ENCODE assay signal across 9 cellular contexts in the genomic region with DNA sequence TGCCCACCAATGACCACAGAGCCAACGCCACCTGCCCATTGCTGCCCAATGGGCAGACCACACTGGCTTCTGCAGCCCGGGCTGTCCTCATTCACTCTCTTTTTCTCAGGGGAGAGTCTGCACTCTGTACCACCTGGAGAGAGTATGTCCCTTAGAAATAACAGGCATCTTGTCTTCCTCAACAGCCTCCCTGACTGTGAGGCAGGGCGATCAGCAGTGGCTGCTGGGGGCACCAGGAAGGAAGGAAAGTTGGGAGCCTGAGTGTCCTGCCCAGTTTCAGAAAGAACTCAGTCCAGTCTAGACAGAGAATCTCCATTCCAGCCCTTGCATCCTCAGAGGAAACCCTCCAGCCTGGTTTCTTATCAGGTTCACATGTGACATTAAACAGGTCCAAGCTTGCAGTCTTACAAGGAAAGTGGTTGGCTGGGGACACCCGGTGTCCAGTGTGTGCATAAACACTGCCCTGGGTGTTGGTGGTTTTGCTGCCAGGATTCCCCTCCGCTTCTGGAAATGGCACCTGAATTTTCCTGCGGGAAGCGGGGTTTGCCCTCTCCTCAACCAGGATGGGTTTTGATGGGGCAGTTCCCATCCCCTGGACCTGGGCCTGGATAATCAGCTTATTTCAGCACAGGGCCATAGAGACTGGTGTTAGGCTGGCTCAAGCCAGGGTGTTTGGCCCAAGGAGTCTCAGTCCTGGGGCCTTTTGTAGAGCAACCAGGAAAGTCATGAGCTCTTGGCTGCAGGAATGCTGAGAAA. TPM values are rescaled to one million over a fixed set of nuclear protein-coding genes. Genes with fewer than 3 reads are reported as not detected.
DNase-seq lines count a peak whose midpoint lies in the region; ATAC-seq lines count a peak whose summit lies in the region.
"Had no signal": no experiment of that assay in that cellular context is flagged by ENCODE, and none has a peak within 500 bp of the region (broad histone marks: within the 10 kb centered on the region; RNA-seq: fewer than 3 reads in every experiment).

No MANE protein-coding gene starts in this region.

- DNase-seq in NCI-H526 (lab: John Stamatoyannopoulos, UW) (peak; percentile 3 to 33), NCI-H526 treated with DMSO at 0.1 percent for 48 hours (lab: John Stamatoyannopoulos, UW) (no peak), NCI-H460 (ENCODE audit: extremely low read depth, low read depth) (peak; percentile 15), mucosa of gallbladder (ENCODE audit: low spot score) (peak; percentile 72), SKM-1 (lab: John Stamatoyannopoulos, UW; ENCODE audit: unreplicated experiment) (no peak), NCI-H524 treated with DMSO at 0.1 percent for 48 hours (lab: John Stamatoyannopoulos, UW) (no peak)
- DNase-seq: DND-41 had no signal

- ATAC-seq in esophagus mucosa (peak; percentile 71), GM18498 (IDR thresholded peaks at IDR 0.05; ENCODE audit: unreplicated experiment) (no peak)

RNA-seq across cellular contexts. Expression of a gene that starts 37.1 kb away (rescaled TPM):
- total RNA-seq in NCI-H460 (2014; rRNA removed; shearing (Covaris generic)), result 0.20 and 0.27 TPM in 2 replicates
- polyA plus RNA-seq in NCI-H460 (2014; cell fraction: nucleus; rRNA removed), result 1.4 and 4.0 TPM in 2 replicates
- total RNA-seq in esophagus mucosa (0.36 TPM), mucosa of gallbladder (2.8 TPM)

Comparison
In these comparisons a context has a peak if more than half of its experiments do, and no peak if none do; other contexts are left out.
1. DNase-seq: peak in NCI-H526 (2 of 2), NCI-H460 (single experiment) and mucosa of gallbladder (single experiment); none in NCI-H526 treated with DMSO at 0.1 percent for 48 hours (single experiment), SKM-1 (single experiment) and NCI-H524 treated with DMSO at 0.1 percent for 48 hours (single experiment).